In the genomic region with DNA sequence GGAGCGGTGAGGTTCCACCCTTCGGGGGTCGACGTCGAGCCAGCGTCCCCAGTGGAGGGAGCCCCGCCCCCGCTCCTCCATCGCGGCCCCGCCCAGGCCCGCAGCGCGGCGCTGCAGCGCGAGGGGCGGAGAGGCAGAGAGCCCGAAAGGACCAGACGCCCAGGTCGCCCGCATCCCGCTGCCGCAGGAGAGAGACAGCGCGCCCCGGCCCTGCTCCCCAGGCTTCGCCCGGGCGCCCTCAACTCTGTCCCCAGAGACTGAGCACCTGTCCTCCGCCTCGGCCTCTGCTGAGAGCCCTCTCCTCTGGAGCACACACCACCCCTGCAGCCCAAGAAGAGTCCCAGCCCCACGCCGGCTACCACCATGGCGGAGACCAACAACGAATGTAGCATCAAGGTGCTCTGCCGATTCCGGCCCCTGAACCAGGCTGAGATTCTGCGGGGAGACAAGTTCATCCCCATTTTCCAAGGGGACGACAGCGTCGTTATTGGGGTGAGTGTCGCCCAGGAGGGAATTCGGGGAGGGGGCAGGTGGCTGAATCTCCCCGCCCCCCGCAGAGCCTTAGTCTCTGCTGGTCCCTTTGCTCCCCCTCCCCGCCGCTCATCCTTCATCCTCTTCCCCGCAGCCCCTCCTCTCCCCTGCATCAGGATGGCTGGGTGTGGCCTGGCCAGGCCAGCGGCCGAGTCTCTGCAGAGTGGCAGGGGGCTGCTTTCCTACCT, we compare ENCODE assay signal across 8 cellular contexts. TPM values are rescaled to one million over a fixed set of nuclear protein-coding genes. Genes with fewer than 3 reads are reported as not detected.
DNase-seq lines count a peak whose midpoint lies in the region; ATAC-seq, FAIRE-seq and TF ChIP-seq lines count a peak whose summit lies in the region.

A gene (plus strand): TSS at position 136 of the 719 bp plus-strand sequence. CDS start 228 bp downstream, at position 364.

- no peaks in the 10 kb centered on the region for H4K20me1 ChIP-seq in PC-3 (ENCODE audit: low read length)

- POLR2A ChIA-PET in activated CD4-positive, alpha-beta T cell treated with anti-CD3 and anti-CD28 coated beads for 36 hours (lab: Charles Lee): no interaction called here
- POLR2A ChIA-PET in PC-3 (lab: Charles Lee; ENCODE audit: unreplicated experiment): no interaction called here

- peak within 1 kb of the TSS; percentile 41 for H3K4me3 ChIP-seq in Jurkat, Clone E6-1 (ENCODE audit: low read length)
- peak within 1 kb of the TSS; percentile 61 to 93 (median 83) for H3K4me3 ChIP-seq in dorsolateral prefrontal cortex
- H3K4me3 ChIP-seq in mononuclear cell (ENCODE audit: low read length): peak within 1 kb of the TSS; percentile 21
- no peak within 1 kb of the TSS for H3K4me3 ChIP-seq in PC-3 (ENCODE audit: low read length)

- TF ChIP-seq CTCF in D721Med (IDR thresholded peaks at IDR 0.05; ENCODE audit: insufficient read depth, missing control alignments) (peak; percentile 15), dorsolateral prefrontal cortex (IDR thresholded peaks at IDR 0.05 in 54 of 56, conservative IDR thresholded peaks at IDR 0.05 in 2 of 56; ENCODE audit: low read depth in 1 of 56, partially characterized antibody in 56 of 56) (peak in 32 of 56 donors; percentile 8 to 50 (median 28)), PC-3 (conservative IDR thresholded peaks at IDR 0.05; ENCODE audit: low read depth, low read length) (no peak)

- BruUV-seq in PC-3 (replicated peaks; lab: Mats Ljungman, UMichigan): no TSS peak

- H3K4me1 Mint-ChIP-seq in activated CD4-positive, alpha-beta T cell treated with anti-CD3 and anti-CD28 coated beads for 36 hours: peaks cover 31% of the 10 kb centered on the region

- H3K36me3 ChIP-seq in PC-3 (ENCODE audit: low read depth, low read length): no peaks in the 10 kb centered on the region

- H3K9me3 Mint-ChIP-seq in activated CD4-positive, alpha-beta T cell treated with anti-CD3 and anti-CD28 coated beads for 36 hours (ENCODE audit: low read depth): no peaks in the 10 kb centered on the region

- peaks cover 11% of the 10 kb centered on the region for H3K36me3 Mint-ChIP-seq in activated CD4-positive, alpha-beta T cell treated with anti-CD3 and anti-CD28 coated beads for 36 hours (ENCODE audit: low read depth)

- peak; percentile 52 for ATAC-seq in activated CD4-positive, alpha-beta T cell treated with anti-CD3 and anti-CD28 coated beads for 36 hours
- ATAC-seq in GM21423 (IDR thresholded peaks at IDR 0.05; ENCODE audit: unreplicated experiment): no peak
- ATAC-seq in PC-3: no peak

- no peak within 1 kb of the TSS for H3K4me2 ChIP-seq in PC-3 (ENCODE audit: low read length)

- no peaks in the 10 kb centered on the region for H3F3A ChIP-seq in PC-3 (ENCODE audit: low read length, unreplicated experiment)

- peak within 1 kb of the TSS; percentile 30 for H3K27ac Mint-ChIP-seq in activated CD4-positive, alpha-beta T cell treated with anti-CD3 and anti-CD28 coated beads for 36 hours

- H3K27me3 ChIP-seq in dorsolateral prefrontal cortex (no peaks in the 10 kb centered on the region), mononuclear cell (ENCODE audit: insufficient read depth, low read length) (peaks cover 27% of the 10 kb centered on the region), PC-3 (ENCODE audit: low read length) (no peaks in the 10 kb centered on the region)

- peaks cover 19% of the 10 kb centered on the region for H3K79me2 ChIP-seq in PC-3 (ENCODE audit: low read length)

- H3K4me3 Mint-ChIP-seq in activated CD4-positive, alpha-beta T cell treated with anti-CD3 and anti-CD28 coated beads for 36 hours: peak within 1 kb of the TSS; percentile 71

- FAIRE-seq in D721Med (lab: Jason Lieb, UNC): no peak

- H3K4me1 ChIP-seq in mononuclear cell (ENCODE audit: insufficient read depth, low read length): peaks cover 16% of the 10 kb centered on the region
- peaks cover 15% of the 10 kb centered on the region for H3K4me1 ChIP-seq in PC-3 (ENCODE audit: insufficient read depth, low read length)

- intact Hi-C loops in activated CD4-positive, alpha-beta T cell treated with anti-CD3 and anti-CD28 coated beads for 36 hours (cut with DNase I, micrococcal nuclease): no loop called here
- intact Hi-C loops in dorsolateral prefrontal cortex (cut with DNase I) (no loop called here), PC-3 (cut with micrococcal nuclease) (no loop called here)

- no peaks in the 10 kb centered on the region for H3K9me2 ChIP-seq in PC-3 (replicated peaks; ENCODE audit: low read length)

- H2AFZ ChIP-seq in PC-3 (ENCODE audit: low read length): no peak within 1 kb of the TSS

- H3K27me3 Mint-ChIP-seq in activated CD4-positive, alpha-beta T cell treated with anti-CD3 and anti-CD28 coated beads for 36 hours: peaks cover 15% of the 10 kb centered on the region

- H3K27ac ChIP-seq in dorsolateral prefrontal cortex (peak within 1 kb of the TSS in 56 of 59 donors; percentile 20 to 93 (median 83)), PC-3 (ENCODE audit: low read length) (no peak within 1 kb of the TSS)

- no peak within 1 kb of the TSS for H3K9ac ChIP-seq in PC-3 (ENCODE audit: low read length)

- no peaks in the 10 kb centered on the region for H3K9me3 ChIP-seq in mononuclear cell (ENCODE audit: low read depth, low read length)
- H3K9me3 ChIP-seq in PC-3 (ENCODE audit: low read length): no peaks in the 10 kb centered on the region

- CTCF ChIA-PET in activated CD4-positive, alpha-beta T cell treated with anti-CD3 and anti-CD28 coated beads for 36 hours (lab: Charles Lee): no interaction called here
- CTCF ChIA-PET in PC-3 (lab: Charles Lee): no interaction called here

- DNase-seq in D721Med (ENCODE audit: insufficient read length, low spot score) (peak; percentile 78), dorsolateral prefrontal cortex (peak; percentile 48 to 86 (median 68)), PC-3 (no peak)
- no peak for DNase-seq in Jurkat, Clone E6-1 (ENCODE audit: low read depth, low spot score)
- peak; percentile 77 for DNase-seq in activated CD4-positive, alpha-beta T cell treated with anti-CD3 and anti-CD28 coated beads for 36 hours
- peak; percentile 79 for DNase-seq in stimulated activated CD8-positive, alpha-beta memory T cell treated with anti-CD3 and anti-CD28 coated beads, Interleukin-4, amount 100 ng/mL, for 48 hours

RNA-seq across cellular contexts. Expression of the gene that starts here (rescaled TPM):
- polyA plus RNA-seq in Jurkat, Clone E6-1 (2012; ENCODE audit: insufficient read depth, insufficient read length): 5.4 TPM
- 1 to 10 TPM; 1.3 to 1.4 TPM for total RNA-seq in activated CD4-positive, alpha-beta T cell treated with anti-CD3 and anti-CD28 coated beads for 36 hours
- total RNA-seq in dorsolateral prefrontal cortex: 1,000 to 10,000 TPM in 27 of 120 experiments, 100 to 1,000 TPM in 93; 272 to 2,157 (median 860) TPM
- 0.21 TPM for total RNA-seq in mononuclear cell
- total RNA-seq in PC-3 (2014; rRNA removed): not detected in 2 replicates

Comparison
In these comparisons a context has a peak if more than half of its experiments do, and no peak if none do; other contexts are left out.
1. RNA of the gene that starts here (total RNA-seq): 272 to 2,157 TPM in dorsolateral prefrontal cortex; 1.3 to 1.4 TPM in activated CD4-positive, alpha-beta T cell treated with anti-CD3 and anti-CD28 coated beads for 36 hours, 0.21 TPM in mononuclear cell (single experiment) and not detected in PC-3; every median in the first group is over 100 times any median in the second.
2. DNase-seq: peak in D721Med (single experiment), activated CD4-positive, alpha-beta T cell treated with anti-CD3 and anti-CD28 coated beads for 36 hours (single experiment), dorsolateral prefrontal cortex (10 of 10) and stimulated activated CD8-positive, alpha-beta memory T cell treated with anti-CD3 and anti-CD28 coated beads, Interleukin-4, amount 100 ng/mL, for 48 hours (single experiment); none in Jurkat, Clone E6-1 (single experiment) and PC-3 (single experiment).